8 cellular contexts compared by ENCODE assay signal in genomic region chr3:125836141-125836551, GRCh38.
DNase-seq lines count a peak whose midpoint lies in the region; ATAC-seq and TF ChIP-seq lines count a peak whose summit lies in the region.
"Not testable (repeated sequence)": the region's sequence is repeated elsewhere in the genome, so short reads cannot be mapped to it uniquely, and the experiment has no call there.

No MANE protein-coding gene starts in this region.

- peak overlapping the region; percentile 59 for H3K4me3 ChIP-seq in MM.1S (ENCODE audit: low read length)
- not testable (repeated sequence) for H3K4me3 ChIP-seq in mammary epithelial cell (replicated peaks in 1 of 3; ENCODE audit: insufficient read depth in 1 of 3, low read depth in 2 of 3, low read length in 3 of 3); fibroblast of pulmonary artery (replicated peaks; ENCODE audit: low read depth, low read length)

- peak overlapping the region; percentile 92 for H3K9ac ChIP-seq in MM.1S (ENCODE audit: low read length)
- H3K9ac ChIP-seq in mammary epithelial cell (ENCODE audit: insufficient read depth, low read length) = not testable (repeated sequence)

- POLR2A ChIA-PET in activated CD8-positive, alpha-beta T cell treated with anti-CD3 and anti-CD28 coated beads, Interleukin-2, amount 10 ng/mL, durations not matched to agents 7 days and 5 days (lab: Charles Lee) = not testable (repeated sequence)

- in situ Hi-C loops in mammary epithelial cell (cut with MboI; ENCODE audit: low sequenced_read_pairs in 2 of 2) = not testable (repeated sequence)

- H3K27me3 Mint-ChIP-seq in Calu3 (ENCODE audit: unreplicated experiment) = peaks cover 26% of the 10 kb centered on the region
- H3K27me3 Mint-ChIP-seq in activated CD8-positive, alpha-beta T cell treated with anti-CD3 and anti-CD28 coated beads, Interleukin-2, amount 10 ng/mL, durations not matched to agents 7 days and 5 days (ENCODE audit: low read depth); mesothelial cell of epicardium (ENCODE audit: low read depth): not testable (repeated sequence)

- not testable (repeated sequence) for BruUV-seq in Calu3 (replicated peaks; lab: Mats Ljungman, UMichigan); mammary epithelial cell (replicated peaks; lab: Mats Ljungman, UMichigan)

- H2AFZ ChIP-seq in MM.1S (ENCODE audit: low read length); mammary epithelial cell (ENCODE audit: low read depth, low read length): not testable (repeated sequence)

- H3K4me1 Mint-ChIP-seq in Calu3 (ENCODE audit: low read depth, unreplicated experiment); activated CD8-positive, alpha-beta T cell treated with anti-CD3 and anti-CD28 coated beads, Interleukin-2, amount 10 ng/mL, durations not matched to agents 7 days and 5 days (ENCODE audit: low read depth): not testable (repeated sequence)
- H3K4me1 Mint-ChIP-seq in mesothelial cell of epicardium = peaks cover 29% of the 10 kb centered on the region

- intact Hi-C loops in Calu3 (cut with micrococcal nuclease; ENCODE audit: unreplicated experiment); mammary epithelial cell (cut with micrococcal nuclease): not testable (repeated sequence)

- peak overlapping the region; percentile 14 for H3K4me3 Mint-ChIP-seq in Calu3 (ENCODE audit: low read depth, unreplicated experiment)
- H3K4me3 Mint-ChIP-seq in activated CD8-positive, alpha-beta T cell treated with anti-CD3 and anti-CD28 coated beads, Interleukin-2, amount 10 ng/mL, durations not matched to agents 7 days and 5 days; mesothelial cell of epicardium: not testable (repeated sequence)

- H3K36me3 Mint-ChIP-seq in Calu3 (ENCODE audit: insufficient read depth, unreplicated experiment); activated CD8-positive, alpha-beta T cell treated with anti-CD3 and anti-CD28 coated beads, Interleukin-2, amount 10 ng/mL, durations not matched to agents 7 days and 5 days (ENCODE audit: low read depth); mesothelial cell of epicardium: not testable (repeated sequence)

- H3F3A ChIP-seq in MM.1S (ENCODE audit: insufficient read depth, low read length) = peaks cover 31% of the 10 kb centered on the region

- H3K4me2 ChIP-seq in MM.1S (ENCODE audit: low read depth, low read length) = peak overlapping the region; percentile 72
- H3K4me2 ChIP-seq in mammary epithelial cell (ENCODE audit: insufficient read depth, low read depth, low read length) = not testable (repeated sequence)

- H3K4me1 ChIP-seq in MM.1S (ENCODE audit: low read length) = peaks cover 26% of the 10 kb centered on the region
- H3K4me1 ChIP-seq in mammary epithelial cell (ENCODE audit: insufficient read depth, low read length) = not testable (repeated sequence)

- not testable (repeated sequence) for TF ChIP-seq CTCF in Calu3 (IDR thresholded peaks at IDR 0.05; ENCODE audit: unreplicated experiment); MM.1S (IDR thresholded peaks at IDR 0.05; ENCODE audit: low read length); mammary epithelial cell (conservative IDR thresholded peaks at IDR 0.05 in 1 of 2, IDR thresholded peaks at IDR 0.05 in 1 of 2; ENCODE audit: extremely low read depth in 1 of 2, insufficient read depth in 1 of 2, low read depth in 1 of 2, low read length in 2 of 2); fibroblast of pulmonary artery (IDR thresholded peaks at IDR 0.05; ENCODE audit: low read length, missing control alignments); mesothelial cell of epicardium (IDR thresholded peaks at IDR 0.05; ENCODE audit: unreplicated experiment)

- H3K79me2 ChIP-seq in MM.1S (ENCODE audit: low read length) = peaks cover 39% of the 10 kb centered on the region
- H3K79me2 ChIP-seq in mammary epithelial cell (ENCODE audit: insufficient read depth, low read length) = not testable (repeated sequence)

- CTCF ChIA-PET in Calu3 (lab: Charles Lee); activated CD8-positive, alpha-beta T cell treated with anti-CD3 and anti-CD28 coated beads, Interleukin-2, amount 10 ng/mL, durations not matched to agents 7 days and 5 days (lab: Charles Lee); mammary epithelial cell (lab: Charles Lee; ENCODE audit: low non-redundant PET): not testable (repeated sequence)

- not testable (repeated sequence) for H3K9me2 ChIP-seq in MM.1S (replicated peaks; ENCODE audit: insufficient read depth, low read length)

- not testable (repeated sequence) for H3K27ac Mint-ChIP-seq in Calu3 (ENCODE audit: unreplicated experiment); activated CD8-positive, alpha-beta T cell treated with anti-CD3 and anti-CD28 coated beads, Interleukin-2, amount 10 ng/mL, durations not matched to agents 7 days and 5 days
- peak overlapping the region; percentile 27 for H3K27ac Mint-ChIP-seq in mesothelial cell of epicardium

- peak overlapping the region; percentile 94 for H3K27ac ChIP-seq in MM.1S (ENCODE audit: low read length)
- not testable (repeated sequence) for H3K27ac ChIP-seq in mammary epithelial cell (ENCODE audit: insufficient read depth, low read depth, low read length)

- DNase-seq in Calu3; mesothelial cell of epicardium (ENCODE audit: low spot score in 2 of 2, unreplicated experiment in 2 of 2): not testable (repeated sequence)
- DNase-seq in MM.1S = peak; percentile 84
- DNase-seq in SIG-M5 treated with dmso at 0.1 percent for 504 hours (lab: John Stamatoyannopoulos, UW; ENCODE audit: unreplicated experiment) = peak; percentile 0
- DNase-seq in activated CD8-positive, alpha-beta T cell treated with anti-CD3 and anti-CD28 coated beads, Interleukin-2, amount 10 ng/mL, durations not matched to agents 7 days and 5 days = peak; percentile 24
- peak; percentile 12 for DNase-seq in mammary epithelial cell
- peak; percentile 41 for DNase-seq in fibroblast of pulmonary artery (ENCODE audit: low read depth)
- DNase-seq in stimulated activated CD4-positive, alpha-beta T cell treated with anti-CD3 and anti-CD28 coated beads, Interleukin-4, amount 100 ng/mL, for 4 hours = peak; percentile 2 to 27

- not testable (repeated sequence) for H3K9me3 Mint-ChIP-seq in Calu3 (ENCODE audit: low read depth, unreplicated experiment); activated CD8-positive, alpha-beta T cell treated with anti-CD3 and anti-CD28 coated beads, Interleukin-2, amount 10 ng/mL, durations not matched to agents 7 days and 5 days (ENCODE audit: insufficient read depth); mesothelial cell of epicardium

- 22% methylated on average over 10 of the region's 11 CpGs for WGBS in mammary epithelial cell (ENCODE audit: low coverage, missing lambda C conversion rate)

- H3K9me3 ChIP-seq in MM.1S (replicated peaks; ENCODE audit: insufficient read depth, low read length); mammary epithelial cell (replicated peaks; ENCODE audit: insufficient read depth, low read length): not testable (repeated sequence)

- ATAC-seq in activated CD8-positive, alpha-beta T cell treated with anti-CD3 and anti-CD28 coated beads, Interleukin-2, amount 10 ng/mL, durations not matched to agents 7 days and 5 days = not testable (repeated sequence)

- not testable (repeated sequence) for H3K27me3 ChIP-seq in MM.1S (replicated peaks; ENCODE audit: insufficient read depth, low read length); mammary epithelial cell (ENCODE audit: insufficient read depth, low read length)

- not testable (repeated sequence) for H3K36me3 ChIP-seq in MM.1S (replicated peaks; ENCODE audit: insufficient read depth, low read length); mammary epithelial cell (ENCODE audit: insufficient read depth, low read length)

- dilution Hi-C loops in mammary epithelial cell (cut with HindIII; ENCODE audit: low sequenced_read_pairs) = not testable (repeated sequence)

- not testable (repeated sequence) for H4K20me1 ChIP-seq in MM.1S (ENCODE audit: insufficient read depth, low read length); mammary epithelial cell (ENCODE audit: insufficient read depth, low read length)
